33 cellular contexts compared by ENCODE assay signal in genomic region chr22:35518781-35519180, GRCh38.
"Had no signal": no experiment of that assay in that cellular context is flagged by ENCODE, and none has a peak within 500 bp of the region (broad histone marks: within the 10 kb centered on the region; RNA-seq: fewer than 3 reads in every experiment).

No MANE protein-coding gene starts in this region.

- H3K9me3 Mint-ChIP-seq: activated B cell treated with CpG ODN at 0.5 μM for 24 hours; activated CD4-positive, alpha-beta memory T cell treated with anti-CD3 and anti-CD28 coated beads, Interleukin-2, amount 10 ng/mL, durations not matched to agents 7 days and 5 days; activated CD4-positive, alpha-beta T cell treated with anti-CD3 and anti-CD28 coated beads, Interleukin-2, amount 10 ng/mL, durations not matched to agents 24 days and 14 days; activated naive CD4-positive, alpha-beta T cell treated with anti-CD3 and anti-CD28 coated beads, Interleukin-2, amount 10 ng/mL, durations not matched to agents 7 days and 5 days; activated naive CD4-positive, alpha-beta T cell treated with anti-CD3 and anti-CD28 coated beads, Interleukin-2, amount 50 U/mL, for 24 hours; activated naive CD8-positive, alpha-beta T cell treated with anti-CD3 and anti-CD28 coated beads, Interleukin-2, amount 10 ng/mL, durations not matched to agents 7 days and 5 days; activated naive CD8-positive, alpha-beta T cell treated with anti-CD3 and anti-CD28 coated beads, Interleukin-2, amount 50 U/mL, for 24 hours; activated T-cell treated with anti-CD3 and anti-CD28 coated beads, Interleukin-2, amount 50 U/mL, for 24 hours; activated T-helper 2 cell treated with anti-CD3 and anti-CD28 coated beads, Interferon-gamma antibody, Interleukin-2, Interleukin-4, amounts not matched to agents 10 μg/mL and 5 μg/mL and 100 μg/mL, durations not matched to agents 14 hours and 24 hours and 36 hours; central memory CD8-positive, alpha-beta T cell; T-helper 1 cell treated with Interleukin-12 subunit alpha and Interleukin-12 subunit beta and Interleukin-4 antibody, amounts not matched to agents 30 μg/mL and 1 μg/mL, for 36 hours; T-helper 2 cell treated with Interferon-gamma antibody and Interleukin-4, amounts not matched to agents 5 μg/mL and 100 μg/mL, for 36 hours had no signal

- H3K4me1 Mint-ChIP-seq: activated B cell treated with CpG ODN at 0.5 μM for 24 hours; activated CD4-positive, alpha-beta memory T cell treated with anti-CD3 and anti-CD28 coated beads, Interleukin-2, amount 10 ng/mL, durations not matched to agents 7 days and 5 days; activated CD4-positive, alpha-beta T cell treated with anti-CD3 and anti-CD28 coated beads, Interleukin-2, amount 10 ng/mL, durations not matched to agents 24 days and 14 days; activated CD8-positive, alpha-beta memory T cell treated with anti-CD3 and anti-CD28 coated beads, Interleukin-2, amount 10 ng/mL, durations not matched to agents 7 days and 5 days; activated naive CD4-positive, alpha-beta T cell treated with anti-CD3 and anti-CD28 coated beads, Interleukin-2, amount 10 ng/mL, durations not matched to agents 7 days and 5 days; activated naive CD4-positive, alpha-beta T cell treated with anti-CD3 and anti-CD28 coated beads, Interleukin-2, amount 50 U/mL, for 24 hours; activated naive CD8-positive, alpha-beta T cell treated with anti-CD3 and anti-CD28 coated beads, Interleukin-2, amount 10 ng/mL, durations not matched to agents 7 days and 5 days; activated naive CD8-positive, alpha-beta T cell treated with anti-CD3 and anti-CD28 coated beads, Interleukin-2, amount 50 U/mL, for 24 hours; central memory CD8-positive, alpha-beta T cell had no signal

- H3K36me3 Mint-ChIP-seq: activated CD8-positive, alpha-beta memory T cell treated with anti-CD3 and anti-CD28 coated beads, Interleukin-2, amount 10 ng/mL, durations not matched to agents 7 days and 5 days; activated naive CD4-positive, alpha-beta T cell treated with anti-CD3 and anti-CD28 coated beads, Interleukin-2, amount 10 ng/mL, durations not matched to agents 7 days and 5 days; activated naive CD4-positive, alpha-beta T cell treated with anti-CD3 and anti-CD28 coated beads, Interleukin-2, amount 50 U/mL, for 24 hours; activated naive CD8-positive, alpha-beta T cell; activated naive CD8-positive, alpha-beta T cell treated with anti-CD3 and anti-CD28 coated beads, Interleukin-2, amount 10 ng/mL, durations not matched to agents 7 days and 5 days had no signal

- H3K27me3 ChIP-seq: ascending aorta, breast epithelium had no signal

- H3K27ac ChIP-seq: ascending aorta, brain microvascular endothelial cell, breast epithelium, VCaP had no signal

- H3K36me3 ChIP-seq: ascending aorta, brain microvascular endothelial cell, breast epithelium had no signal

- H3K4me3 ChIP-seq: ascending aorta, breast epithelium had no signal

- H3K4me1 ChIP-seq: ascending aorta, breast epithelium had no signal

- ATAC-seq: activated CD8-positive, alpha-beta memory T cell treated with anti-CD3 and anti-CD28 coated beads, Interleukin-2, amount 10 ng/mL, durations not matched to agents 7 days and 5 days; activated CD8-positive, alpha-beta T cell treated with anti-CD3 and anti-CD28 coated beads, Interleukin-2, amount 10 ng/mL, durations not matched to agents 7 days and 5 days; activated naive CD8-positive, alpha-beta T cell treated with anti-CD3 and anti-CD28 coated beads, Interleukin-2, amount 50 U/mL, for 24 hours had no signal

- H3K9me3 ChIP-seq: ascending aorta, breast epithelium had no signal

- H3K4me3 Mint-ChIP-seq: activated B cell treated with CpG ODN at 0.5 μM for 24 hours; activated CD4-positive, alpha-beta memory T cell treated with anti-CD3 and anti-CD28 coated beads, Interleukin-2, amount 10 ng/mL, durations not matched to agents 7 days and 5 days; activated CD4-positive, alpha-beta T cell treated with anti-CD3 and anti-CD28 coated beads, Interleukin-2, amount 10 ng/mL, durations not matched to agents 24 days and 14 days; activated CD8-positive, alpha-beta memory T cell treated with anti-CD3 and anti-CD28 coated beads, Interleukin-2, amount 10 ng/mL, durations not matched to agents 7 days and 5 days; activated CD8-positive, alpha-beta T cell treated with anti-CD3 and anti-CD28 coated beads, Interleukin-2, amount 10 ng/mL, durations not matched to agents 7 days and 5 days; activated naive CD4-positive, alpha-beta T cell treated with anti-CD3 and anti-CD28 coated beads, Interleukin-2, amount 10 ng/mL, durations not matched to agents 7 days and 5 days; activated naive CD4-positive, alpha-beta T cell treated with anti-CD3 and anti-CD28 coated beads, Interleukin-2, amount 50 U/mL, for 24 hours; activated naive CD8-positive, alpha-beta T cell; activated naive CD8-positive, alpha-beta T cell treated with anti-CD3 and anti-CD28 coated beads, Interleukin-2, amount 10 ng/mL, durations not matched to agents 7 days and 5 days; activated naive CD8-positive, alpha-beta T cell treated with anti-CD3 and anti-CD28 coated beads, Interleukin-2, amount 50 U/mL, for 24 hours; activated T-cell treated with anti-CD3 and anti-CD28 coated beads, Interleukin-2, amount 50 U/mL, for 24 hours; central memory CD8-positive, alpha-beta T cell; T-helper 1 cell treated with Interleukin-12 subunit alpha and Interleukin-12 subunit beta and Interleukin-4 antibody, amounts not matched to agents 30 μg/mL and 1 μg/mL, for 36 hours; T-helper 2 cell treated with Interferon-gamma antibody and Interleukin-4, amounts not matched to agents 5 μg/mL and 100 μg/mL, for 36 hours had no signal

- DNase-seq: activated B cell treated with CpG ODN at 0.5 μM for 24 hours; activated CD4-positive, alpha-beta memory T cell treated with anti-CD3 and anti-CD28 coated beads, Interleukin-2, amount 10 ng/mL, durations not matched to agents 7 days and 5 days; activated CD4-positive, alpha-beta T cell treated with anti-CD3 and anti-CD28 coated beads for 4 hours; activated CD4-positive, alpha-beta T cell treated with anti-CD3 and anti-CD28 coated beads, Interleukin-2, amount 10 ng/mL, durations not matched to agents 24 days and 14 days; activated CD4-positive, alpha-beta T cell treated with anti-CD3 and anti-CD28 coated beads, Interleukin-2, amount 50 U/mL, for 1 hour; activated CD4-positive, alpha-beta T cell treated with anti-CD3 and anti-CD28 coated beads, Interleukin-2, amount 50 U/mL, for 4 hours; activated CD4-positive, CD25-positive, alpha-beta regulatory T cell treated with anti-CD3 and anti-CD28 coated beads, Interleukin-2, amount 50 U/mL, for 72 hours; activated CD8-positive, alpha-beta memory T cell treated with anti-CD3 and anti-CD28 coated beads for 24 hours; activated CD8-positive, alpha-beta memory T cell treated with anti-CD3 and anti-CD28 coated beads, Interleukin-2, amount 10 ng/mL, durations not matched to agents 7 days and 5 days; activated CD8-positive, alpha-beta memory T cell treated with anti-CD3 and anti-CD28 coated beads, Interleukin-2, amount 50 U/mL, for 48 hours; activated CD8-positive, alpha-beta T cell treated with anti-CD3 and anti-CD28 coated beads, Interleukin-2, amount 10 ng/mL, durations not matched to agents 7 days and 5 days; activated effector memory CD4-positive, alpha-beta T cell treated with Interleukin-2 at 50 U/mL for 16 hours; activated gamma-delta T cell; activated naive CD4-positive, alpha-beta T cell treated with anti-CD3 and anti-CD28 coated beads, Interleukin-2, amount 10 ng/mL, durations not matched to agents 7 days and 5 days; activated naive CD4-positive, alpha-beta T cell treated with Interleukin-2 at 50 U/mL for 16 hours; activated naive CD8-positive, alpha-beta T cell treated with anti-CD3 and anti-CD28 coated beads, Interleukin-2, amount 10 ng/mL, durations not matched to agents 7 days and 5 days; activated naive CD8-positive, alpha-beta T cell treated with anti-CD3 and anti-CD28 coated beads, Interleukin-2, amount 50 U/mL, for 24 hours; activated T-cell treated with anti-CD3 and anti-CD28 coated beads, Interleukin-2, amount 50 U/mL, for 24 hours; activated T-cell treated with anti-CD3 and anti-CD28 coated beads, Interleukin-2, amount 50 U/mL, for 48 hours; brain microvascular endothelial cell; cerebellar nuclear complex; T-helper 1 cell; T-helper 2 cell; T-helper 9 cell had no signal

- H3K27ac Mint-ChIP-seq: activated B cell treated with CpG ODN at 0.5 μM for 24 hours; activated CD4-positive, alpha-beta memory T cell treated with anti-CD3 and anti-CD28 coated beads, Interleukin-2, amount 10 ng/mL, durations not matched to agents 7 days and 5 days; activated CD4-positive, alpha-beta T cell treated with anti-CD3 and anti-CD28 coated beads, Interleukin-2, amount 10 ng/mL, durations not matched to agents 24 days and 14 days; activated CD8-positive, alpha-beta memory T cell treated with anti-CD3 and anti-CD28 coated beads, Interleukin-2, amount 10 ng/mL, durations not matched to agents 7 days and 5 days; activated CD8-positive, alpha-beta T cell treated with anti-CD3 and anti-CD28 coated beads, Interleukin-2, amount 10 ng/mL, durations not matched to agents 7 days and 5 days; activated naive CD4-positive, alpha-beta T cell treated with anti-CD3 and anti-CD28 coated beads, Interleukin-2, amount 10 ng/mL, durations not matched to agents 7 days and 5 days; activated naive CD8-positive, alpha-beta T cell; activated naive CD8-positive, alpha-beta T cell treated with anti-CD3 and anti-CD28 coated beads, Interleukin-2, amount 10 ng/mL, durations not matched to agents 7 days and 5 days; activated naive CD8-positive, alpha-beta T cell treated with anti-CD3 and anti-CD28 coated beads, Interleukin-2, amount 50 U/mL, for 24 hours; activated T-cell treated with anti-CD3 and anti-CD28 coated beads, Interleukin-2, amount 50 U/mL, for 24 hours; activated T-helper 2 cell treated with anti-CD3 and anti-CD28 coated beads, Interferon-gamma antibody, Interleukin-2, Interleukin-4, amounts not matched to agents 10 μg/mL and 5 μg/mL and 100 μg/mL, durations not matched to agents 14 hours and 24 hours and 36 hours; T-helper 1 cell treated with Interleukin-12 subunit alpha and Interleukin-12 subunit beta and Interleukin-4 antibody, amounts not matched to agents 30 μg/mL and 1 μg/mL, for 36 hours; T-helper 2 cell treated with Interferon-gamma antibody and Interleukin-4, amounts not matched to agents 5 μg/mL and 100 μg/mL, for 36 hours had no signal
